In genomic region chrX:153511784-153512500, GRCh38 we compare ENCODE assay signal across 18 cellular contexts. TPM values are rescaled to one million over a fixed set of nuclear protein-coding genes. Genes with fewer than 3 reads are reported as not detected.
"Had no signal": no experiment of that assay in that cellular context is flagged by ENCODE, and none has a peak within 500 bp of the region (broad histone marks: within the 10 kb centered on the region; RNA-seq: fewer than 3 reads in every experiment).

No MANE protein-coding gene starts in this region.

- FAIRE-seq: small intestine had no signal

- H3K36me3 ChIP-seq: thyroid gland had no signal

- DNase-seq: activated CD4-positive, alpha-beta T cell treated with anti-CD3 and anti-CD28 coated beads, Interleukin-2, amount 10 ng/mL, durations not matched to agents 24 days and 14 days; activated CD8-positive, alpha-beta memory T cell treated with anti-CD3 and anti-CD28 coated beads for 24 hours; body of pancreas; erythroblast; glutamatergic neuron; left colon; naive thymus-derived CD8-positive, alpha-beta T cell; nucleus accumbens; right cardiac atrium; small intestine; thyroid gland had no signal

- H3K9me3 ChIP-seq: body of pancreas, thyroid gland had no signal

- H3K27me3 ChIP-seq: body of pancreas, thyroid gland had no signal

- H3K4me1 Mint-ChIP-seq: activated CD4-positive, alpha-beta T cell treated with anti-CD3 and anti-CD28 coated beads, Interleukin-2, amount 10 ng/mL, durations not matched to agents 24 days and 14 days; central memory CD8-positive, alpha-beta T cell had no signal

- H3K4me3 Mint-ChIP-seq: activated CD4-positive, alpha-beta T cell treated with anti-CD3 and anti-CD28 coated beads, Interleukin-2, amount 10 ng/mL, durations not matched to agents 24 days and 14 days; activated naive CD4-positive, alpha-beta T cell treated with anti-CD3 and anti-CD28 coated beads, Interleukin-2, amount 50 U/mL, for 24 hours; central memory CD8-positive, alpha-beta T cell; dendritic cell treated with granulocyte-macrophage colony-stimulating factor and Interleukin-4, amounts not matched to agents 40 ng/mL and 50 ng/mL, for 4 days; naive thymus-derived CD8-positive, alpha-beta T cell; WTC11 had no signal

- H3K9me3 Mint-ChIP-seq: activated CD4-positive, alpha-beta T cell treated with anti-CD3 and anti-CD28 coated beads, Interleukin-2, amount 10 ng/mL, durations not matched to agents 24 days and 14 days; activated naive CD4-positive, alpha-beta T cell treated with anti-CD3 and anti-CD28 coated beads, Interleukin-2, amount 50 U/mL, for 24 hours; central memory CD8-positive, alpha-beta T cell; dendritic cell treated with granulocyte-macrophage colony-stimulating factor and Interleukin-4, amounts not matched to agents 40 ng/mL and 50 ng/mL, for 4 days; WTC11 had no signal

- ATAC-seq: body of pancreas; left colon; naive thymus-derived CD8-positive, alpha-beta T cell; right cardiac atrium; WTC11 had no signal

- H3K36me3 Mint-ChIP-seq: activated naive CD4-positive, alpha-beta T cell treated with anti-CD3 and anti-CD28 coated beads, Interleukin-2, amount 50 U/mL, for 24 hours; WTC11 had no signal

- H3K27ac Mint-ChIP-seq: activated CD4-positive, alpha-beta T cell treated with anti-CD3 and anti-CD28 coated beads, Interleukin-2, amount 10 ng/mL, durations not matched to agents 24 days and 14 days; activated naive CD4-positive, alpha-beta T cell treated with anti-CD3 and anti-CD28 coated beads, Interleukin-2, amount 50 U/mL, for 24 hours; dendritic cell treated with granulocyte-macrophage colony-stimulating factor and Interleukin-4, amounts not matched to agents 40 ng/mL and 50 ng/mL, for 4 days; naive thymus-derived CD8-positive, alpha-beta T cell; progenitor cell of endocrine pancreas; WTC11 had no signal

- H3K4me1 ChIP-seq: body of pancreas, thyroid gland had no signal

- H3K4me3 ChIP-seq: body of pancreas, lung, thyroid gland had no signal

- H3K27ac ChIP-seq: body of pancreas, thyroid gland had no signal

RNA-seq across cellular contexts. Expression of gene ATP2B3, which starts 5.5 kb away (rescaled TPM):
- total RNA-seq: activated CD4-positive, alpha-beta T cell treated with anti-CD3 and anti-CD28 coated beads, Interleukin-2, amount 10 ng/mL, durations not matched to agents 24 days and 14 days; body of pancreas; mononuclear cell; naive thymus-derived CD8-positive, alpha-beta T cell; right cardiac atrium; thyroid gland had no signal
- polyA plus RNA-seq: lung; naive thymus-derived CD8-positive, alpha-beta T cell had no signal

RNA-seq across cellular contexts. Expression of gene BGN, which starts 17.2 kb away (rescaled TPM):
- total RNA-seq: activated CD4-positive, alpha-beta T cell treated with anti-CD3 and anti-CD28 coated beads, Interleukin-2, amount 10 ng/mL, durations not matched to agents 24 days and 14 days; mononuclear cell; naive thymus-derived CD8-positive, alpha-beta T cell had no signal
- polyA plus RNA-seq: naive thymus-derived CD8-positive, alpha-beta T cell had no signal
